1 cellular context compared by ENCODE assay signal in the genomic region with DNA sequence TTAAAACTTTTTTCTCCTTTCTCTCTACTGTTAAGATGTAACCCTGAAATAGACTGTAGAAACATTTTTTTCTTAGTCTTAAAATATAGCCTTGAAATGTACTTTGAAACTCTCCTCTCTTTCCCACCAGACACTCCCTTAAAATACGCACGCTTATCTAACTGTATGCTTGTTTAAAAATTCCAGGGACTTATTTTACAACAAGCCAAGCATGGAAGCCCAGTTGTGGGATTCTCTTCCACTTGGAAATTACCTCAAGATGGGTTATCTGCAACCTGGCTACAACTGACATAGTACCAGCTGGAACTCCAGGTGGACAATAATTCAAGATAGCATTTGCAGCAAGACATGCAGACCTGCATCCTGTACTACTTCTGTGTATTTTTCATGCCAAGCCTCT.
TF ChIP-seq lines count a peak whose summit lies in the region.

No MANE protein-coding gene starts in this region.

TF ChIP-seq in K562, 482 proteins besides CTCF, POLR2A, EP300 and RAD21:
- no peak for TF ChIP-seq TFAM (CRISPR knock-in tag; conservative IDR thresholded peaks at IDR 0.05)
- TF ChIP-seq ZBED1 (IDR thresholded peaks at IDR 0.05), result no peak
- TF ChIP-seq, protein P1, sequence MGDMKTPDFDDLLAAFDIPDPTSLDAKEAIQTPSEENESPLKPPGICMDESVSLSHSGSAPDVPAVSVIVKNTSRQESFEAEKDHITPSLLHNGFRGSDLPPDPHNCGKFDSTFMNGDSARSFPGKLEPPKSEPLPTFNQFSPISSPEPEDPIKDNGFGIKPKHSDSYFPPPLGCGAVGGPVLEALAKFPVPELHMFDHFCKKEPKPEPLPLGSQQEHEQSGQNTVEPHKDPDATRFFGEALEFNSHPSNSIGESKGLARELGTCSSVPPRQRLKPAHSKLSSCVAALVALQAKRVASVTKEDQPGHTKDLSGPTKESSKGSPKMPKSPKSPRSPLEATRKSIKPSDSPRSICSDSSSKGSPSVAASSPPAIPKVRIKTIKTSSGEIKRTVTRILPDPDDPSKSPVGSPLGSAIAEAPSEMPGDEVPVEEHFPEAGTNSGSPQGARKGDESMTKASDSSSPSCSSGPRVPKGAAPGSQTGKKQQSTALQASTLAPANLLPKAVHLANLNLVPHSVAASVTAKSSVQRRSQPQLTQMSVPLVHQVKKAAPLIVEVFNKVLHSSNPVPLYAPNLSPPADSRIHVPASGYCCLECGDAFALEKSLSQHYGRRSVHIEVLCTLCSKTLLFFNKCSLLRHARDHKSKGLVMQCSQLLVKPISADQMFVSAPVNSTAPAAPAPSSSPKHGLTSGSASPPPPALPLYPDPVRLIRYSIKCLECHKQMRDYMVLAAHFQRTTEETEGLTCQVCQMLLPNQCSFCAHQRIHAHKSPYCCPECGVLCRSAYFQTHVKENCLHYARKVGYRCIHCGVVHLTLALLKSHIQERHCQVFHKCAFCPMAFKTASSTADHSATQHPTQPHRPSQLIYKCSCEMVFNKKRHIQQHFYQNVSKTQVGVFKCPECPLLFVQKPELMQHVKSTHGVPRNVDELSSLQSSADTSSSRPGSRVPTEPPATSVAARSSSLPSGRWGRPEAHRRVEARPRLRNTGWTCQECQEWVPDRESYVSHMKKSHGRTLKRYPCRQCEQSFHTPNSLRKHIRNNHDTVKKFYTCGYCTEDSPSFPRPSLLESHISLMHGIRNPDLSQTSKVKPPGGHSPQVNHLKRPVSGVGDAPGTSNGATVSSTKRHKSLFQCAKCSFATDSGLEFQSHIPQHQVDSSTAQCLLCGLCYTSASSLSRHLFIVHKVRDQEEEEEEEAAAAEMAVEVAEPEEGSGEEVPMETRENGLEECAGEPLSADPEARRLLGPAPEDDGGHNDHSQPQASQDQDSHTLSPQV (IDR thresholded peaks at IDR 0.05), result no peak
- no peak for TF ChIP-seq PTRF (tag; IDR thresholded peaks at IDR 0.05)
- TF ChIP-seq, protein P2, sequence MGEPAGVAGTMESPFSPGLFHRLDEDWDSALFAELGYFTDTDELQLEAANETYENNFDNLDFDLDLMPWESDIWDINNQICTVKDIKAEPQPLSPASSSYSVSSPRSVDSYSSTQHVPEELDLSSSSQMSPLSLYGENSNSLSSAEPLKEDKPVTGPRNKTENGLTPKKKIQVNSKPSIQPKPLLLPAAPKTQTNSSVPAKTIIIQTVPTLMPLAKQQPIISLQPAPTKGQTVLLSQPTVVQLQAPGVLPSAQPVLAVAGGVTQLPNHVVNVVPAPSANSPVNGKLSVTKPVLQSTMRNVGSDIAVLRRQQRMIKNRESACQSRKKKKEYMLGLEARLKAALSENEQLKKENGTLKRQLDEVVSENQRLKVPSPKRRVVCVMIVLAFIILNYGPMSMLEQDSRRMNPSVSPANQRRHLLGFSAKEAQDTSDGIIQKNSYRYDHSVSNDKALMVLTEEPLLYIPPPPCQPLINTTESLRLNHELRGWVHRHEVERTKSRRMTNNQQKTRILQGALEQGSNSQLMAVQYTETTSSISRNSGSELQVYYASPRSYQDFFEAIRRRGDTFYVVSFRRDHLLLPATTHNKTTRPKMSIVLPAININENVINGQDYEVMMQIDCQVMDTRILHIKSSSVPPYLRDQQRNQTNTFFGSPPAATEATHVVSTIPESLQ (CRISPR knock-in tag; IDR thresholded peaks at IDR 0.05), result no peak
- TF ChIP-seq NEUROD1 (IDR thresholded peaks at IDR 0.05; ENCODE audit: borderline replicate concordance, low read depth, low read length, partially characterized antibody), result no peak
- no peak for TF ChIP-seq ADNP (tag; IDR thresholded peaks at IDR 0.05)
- TF ChIP-seq, protein P3, sequence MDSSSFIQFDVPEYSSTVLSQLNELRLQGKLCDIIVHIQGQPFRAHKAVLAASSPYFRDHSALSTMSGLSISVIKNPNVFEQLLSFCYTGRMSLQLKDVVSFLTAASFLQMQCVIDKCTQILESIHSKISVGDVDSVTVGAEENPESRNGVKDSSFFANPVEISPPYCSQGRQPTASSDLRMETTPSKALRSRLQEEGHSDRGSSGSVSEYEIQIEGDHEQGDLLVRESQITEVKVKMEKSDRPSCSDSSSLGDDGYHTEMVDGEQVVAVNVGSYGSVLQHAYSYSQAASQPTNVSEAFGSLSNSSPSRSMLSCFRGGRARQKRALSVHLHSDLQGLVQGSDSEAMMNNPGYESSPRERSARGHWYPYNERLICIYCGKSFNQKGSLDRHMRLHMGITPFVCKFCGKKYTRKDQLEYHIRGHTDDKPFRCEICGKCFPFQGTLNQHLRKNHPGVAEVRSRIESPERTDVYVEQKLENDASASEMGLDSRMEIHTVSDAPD (CRISPR knock-in tag; IDR thresholded peaks at IDR 0.05), result no peak
- TF ChIP-seq SRSF3 (IDR thresholded peaks at IDR 0.05; ENCODE audit: insufficient read depth, low read length), result no peak
- no peak for TF ChIP-seq LCOR (CRISPR knock-in tag; IDR thresholded peaks at IDR 0.05)
- no peak for TF ChIP-seq HIVEP1 (CRISPR knock-in tag; IDR thresholded peaks at IDR 0.05)
- TF ChIP-seq EP400 (IDR thresholded peaks at IDR 0.05), result no peak
- no peak for TF ChIP-seq MCM5 (IDR thresholded peaks at IDR 0.05; ENCODE audit: low read depth)
- TF ChIP-seq ZNF140 (CRISPR knock-in tag; IDR thresholded peaks at IDR 0.05), result no peak
- TF ChIP-seq ZSCAN32 (CRISPR knock-in tag; IDR thresholded peaks at IDR 0.05), result no peak
- no peak for TF ChIP-seq ZBTB1 (CRISPR knock-in tag; IDR thresholded peaks at IDR 0.05; ENCODE audit: borderline replicate concordance, low read depth)
